Comparison of ENCODE assay signal across 25 cellular contexts in genomic region chrX:69024287-69024686, GRCh38.
DNase-seq lines count a peak whose midpoint lies in the region; ATAC-seq and TF ChIP-seq lines count a peak whose summit lies in the region.
"Had no signal": no experiment of that assay in that cellular context is flagged by ENCODE, and none has a peak within 500 bp of the region (broad histone marks: within the 10 kb centered on the region; RNA-seq: fewer than 3 reads in every experiment).

No MANE protein-coding gene starts in this region.

- H3K4me3 ChIP-seq in left ventricle myocardium inferior (no peak overlapping the region), esophagus squamous epithelium (no peak overlapping the region)
- H3K4me3 ChIP-seq: BLaER1 treated with 17β-estradiol and CSF1 and Interleukin-3, amounts not matched to agents 10 nM and 100 nM; prostate gland; SJCRH30; tibial nerve had no signal

- H3K27me3 ChIP-seq in left ventricle myocardium inferior (ENCODE audit: low read depth) (no peaks in the 10 kb centered on the region), esophagus squamous epithelium (no peaks in the 10 kb centered on the region)
- H3K27me3 ChIP-seq: SJCRH30 had no signal

- no peak for TF ChIP-seq POLR2A in esophagus squamous epithelium (IDR thresholded peaks at IDR 0.05)

- TF ChIP-seq CTCF in left ventricle myocardium inferior (IDR thresholded peaks at IDR 0.05; ENCODE audit: borderline replicate concordance) (no peak), esophagus squamous epithelium (IDR thresholded peaks at IDR 0.05) (no peak), nephron (IDR thresholded peaks at IDR 0.05; ENCODE audit: unreplicated experiment in 3 of 3) (no peak)

- H3K27ac Mint-ChIP-seq in nephron, result peak overlapping the region; percentile 72 to 87 (median 85)
- no peak overlapping the region for H3K27ac Mint-ChIP-seq in activated naive CD8-positive, alpha-beta T cell treated with anti-CD3 and anti-CD28 coated beads for 36 hours
- no peak overlapping the region for H3K27ac Mint-ChIP-seq in stimulated activated memory B cell treated with anti-CD40 and anti-IgM and Interleukin-4, amounts not matched to agents 10 μg/mL and 1 μg/mL and 100 μg/mL, for 72 hours
- H3K27ac Mint-ChIP-seq: activated CD8-positive, alpha-beta T cell treated with anti-CD3 and anti-CD28 coated beads for 36 hours; memory B cell had no signal

- H3K9me3 Mint-ChIP-seq in nephron, result peaks cover 9% of the 10 kb centered on the region
- H3K9me3 Mint-ChIP-seq in activated naive CD8-positive, alpha-beta T cell treated with anti-CD3 and anti-CD28 coated beads for 36 hours, result no peaks in the 10 kb centered on the region
- no peaks in the 10 kb centered on the region for H3K9me3 Mint-ChIP-seq in stimulated activated memory B cell treated with anti-CD40 and anti-IgM and Interleukin-4, amounts not matched to agents 10 μg/mL and 1 μg/mL and 100 μg/mL, for 72 hours
- H3K9me3 Mint-ChIP-seq: activated CD8-positive, alpha-beta T cell treated with anti-CD3 and anti-CD28 coated beads for 36 hours; memory B cell; stimulated activated naive CD8-positive, alpha-beta T cell treated with anti-CD3 and anti-CD28 coated beads, Interleukin-15, amount 100 ng/mL, for 72 hours had no signal

- H3K4me1 Mint-ChIP-seq in nephron, result peaks cover 30% of the 10 kb centered on the region
- peaks cover 2% of the 10 kb centered on the region for H3K4me1 Mint-ChIP-seq in activated naive CD8-positive, alpha-beta T cell treated with anti-CD3 and anti-CD28 coated beads for 36 hours
- peaks cover 16% of the 10 kb centered on the region for H3K4me1 Mint-ChIP-seq in stimulated activated memory B cell treated with anti-CD40 and anti-IgM and Interleukin-4, amounts not matched to agents 10 μg/mL and 1 μg/mL and 100 μg/mL, for 72 hours

- DNase-seq in left ventricle myocardium inferior (no peak), cardiac septum (ENCODE audit: low spot score) (no peak), esophagus squamous epithelium (lab: John Stamatoyannopoulos, UW) (no peak), NCI-H1436 (lab: John Stamatoyannopoulos, UW) (no peak), MV-4-11 (lab: John Stamatoyannopoulos, UW) (no peak)
- no peak for DNase-seq in activated naive CD8-positive, alpha-beta T cell treated with anti-CD3 and anti-CD28 coated beads for 36 hours
- DNase-seq: ACHN; activated CD8-positive, alpha-beta T cell treated with anti-CD3 and anti-CD28 coated beads for 36 hours; activated effector memory CD4-positive, alpha-beta T cell treated with Interleukin-2 at 50 U/mL for 16 hours; DMS53; KG1; MM.1S; NCI-H1436 treated with DMSO at 0.1 percent for 48 hours; NCI-H2107; NCI-H510A treated with DMSO at 0.1 percent for 48 hours; NK-92 treated with Interleukin-12 subunit alpha and Interleukin-12 subunit beta, amount 100 ng/mL, for 24 hours; SJCRH30; stimulated activated naive CD8-positive, alpha-beta T cell treated with anti-CD3 and anti-CD28 coated beads, Interleukin-15, amount 100 ng/mL, for 72 hours had no signal

- 60 to 69% methylated on average over 2 to 3 of the region's 9 CpGs for WGBS in esophagus squamous epithelium, 2 donors

- ATAC-seq in stimulated activated memory B cell treated with anti-CD40 and anti-IgM and Interleukin-4, amounts not matched to agents 10 μg/mL and 1 μg/mL and 100 μg/mL, for 72 hours, result no peak
- ATAC-seq: activated CD4-positive, CD25-positive, alpha-beta regulatory T cell treated with anti-CD3 and anti-CD28 coated beads, Interleukin-2, amount 50 U/mL, for 24 hours; activated CD8-positive, alpha-beta T cell treated with anti-CD3 and anti-CD28 coated beads for 36 hours; stimulated activated naive CD8-positive, alpha-beta T cell treated with anti-CD3 and anti-CD28 coated beads, Interleukin-15, amount 100 ng/mL, for 72 hours had no signal

- intact Hi-C loops in left ventricle myocardium inferior (cut with micrococcal nuclease), result no loop called here
- intact Hi-C loops in cardiac septum (cut with DNase I), result no loop called here
- intact Hi-C loops in esophagus squamous epithelium (cut with DNase I), result no loop called here

- no peak overlapping the region for H3K4me3 Mint-ChIP-seq in nephron
- no peak overlapping the region for H3K4me3 Mint-ChIP-seq in activated naive CD8-positive, alpha-beta T cell treated with anti-CD3 and anti-CD28 coated beads for 36 hours
- H3K4me3 Mint-ChIP-seq in stimulated activated memory B cell treated with anti-CD40 and anti-IgM and Interleukin-4, amounts not matched to agents 10 μg/mL and 1 μg/mL and 100 μg/mL, for 72 hours, result no peak overlapping the region
- H3K4me3 Mint-ChIP-seq: activated CD8-positive, alpha-beta T cell treated with anti-CD3 and anti-CD28 coated beads for 36 hours; memory B cell; stimulated activated naive CD8-positive, alpha-beta T cell treated with anti-CD3 and anti-CD28 coated beads, Interleukin-15, amount 100 ng/mL, for 72 hours had no signal

- no peaks in the 10 kb centered on the region for H3K27me3 Mint-ChIP-seq in nephron (ENCODE audit: low read depth)
- H3K27me3 Mint-ChIP-seq in activated naive CD8-positive, alpha-beta T cell treated with anti-CD3 and anti-CD28 coated beads for 36 hours, result no peaks in the 10 kb centered on the region
- H3K27me3 Mint-ChIP-seq in stimulated activated memory B cell treated with anti-CD40 and anti-IgM and Interleukin-4, amounts not matched to agents 10 μg/mL and 1 μg/mL and 100 μg/mL, for 72 hours, result no peaks in the 10 kb centered on the region
- H3K27me3 Mint-ChIP-seq: activated CD8-positive, alpha-beta T cell treated with anti-CD3 and anti-CD28 coated beads for 36 hours; memory B cell; stimulated activated naive CD8-positive, alpha-beta T cell treated with anti-CD3 and anti-CD28 coated beads, Interleukin-15, amount 100 ng/mL, for 72 hours had no signal

- H3K36me3 Mint-ChIP-seq in nephron (ENCODE audit: low read depth), result no peaks in the 10 kb centered on the region
- no peaks in the 10 kb centered on the region for H3K36me3 Mint-ChIP-seq in activated naive CD8-positive, alpha-beta T cell treated with anti-CD3 and anti-CD28 coated beads for 36 hours
- H3K36me3 Mint-ChIP-seq in stimulated activated memory B cell treated with anti-CD40 and anti-IgM and Interleukin-4, amounts not matched to agents 10 μg/mL and 1 μg/mL and 100 μg/mL, for 72 hours, result no peaks in the 10 kb centered on the region
- H3K36me3 Mint-ChIP-seq: memory B cell had no signal

- H3K9me3 ChIP-seq in left ventricle myocardium inferior (replicated peaks) (no peaks in the 10 kb centered on the region), esophagus squamous epithelium (no peaks in the 10 kb centered on the region)
- H3K9me3 ChIP-seq: BLaER1 treated with 17β-estradiol and CSF1 and Interleukin-3, amounts not matched to agents 10 nM and 100 nM; prostate gland; SJCRH30; tibial nerve had no signal

- no peaks in the 10 kb centered on the region for H3K36me3 ChIP-seq in left ventricle myocardium inferior
- no peaks in the 10 kb centered on the region for H3K36me3 ChIP-seq in esophagus squamous epithelium
- H3K36me3 ChIP-seq: BLaER1 treated with 17β-estradiol and CSF1 and Interleukin-3, amounts not matched to agents 10 nM and 100 nM; prostate gland; SJCRH30; tibial nerve had no signal

- H3K27ac ChIP-seq in left ventricle myocardium inferior (replicated peaks) (peak overlapping the region; percentile 67), esophagus squamous epithelium (peak overlapping the region in 3 of 4 donors; percentile 10 to 65 (median 36))
- H3K27ac ChIP-seq: BLaER1 treated with 17β-estradiol and CSF1 and Interleukin-3, amounts not matched to agents 10 nM and 100 nM; prostate gland; SJCRH30 had no signal

- peaks cover 38% of the 10 kb centered on the region for H3K4me1 ChIP-seq in left ventricle myocardium inferior
- peaks cover 0 to 48% (median 8%) of the 10 kb centered on the region in 3 donors for H3K4me1 ChIP-seq in esophagus squamous epithelium
- H3K4me1 ChIP-seq: prostate gland, SJCRH30 had no signal

Comparison
In these comparisons a context has a peak if more than half of its experiments do, and no peak if none do; other contexts are left out.
1. H3K27ac Mint-ChIP-seq: peak in nephron (3 of 3); none in activated naive CD8-positive, alpha-beta T cell treated with anti-CD3 and anti-CD28 coated beads for 36 hours (single experiment) and stimulated activated memory B cell treated with anti-CD40 and anti-IgM and Interleukin-4, amounts not matched to agents 10 μg/mL and 1 μg/mL and 100 μg/mL, for 72 hours (single experiment).